Comparison of ENCODE assay signal across 8 cellular contexts in the genomic region with DNA sequence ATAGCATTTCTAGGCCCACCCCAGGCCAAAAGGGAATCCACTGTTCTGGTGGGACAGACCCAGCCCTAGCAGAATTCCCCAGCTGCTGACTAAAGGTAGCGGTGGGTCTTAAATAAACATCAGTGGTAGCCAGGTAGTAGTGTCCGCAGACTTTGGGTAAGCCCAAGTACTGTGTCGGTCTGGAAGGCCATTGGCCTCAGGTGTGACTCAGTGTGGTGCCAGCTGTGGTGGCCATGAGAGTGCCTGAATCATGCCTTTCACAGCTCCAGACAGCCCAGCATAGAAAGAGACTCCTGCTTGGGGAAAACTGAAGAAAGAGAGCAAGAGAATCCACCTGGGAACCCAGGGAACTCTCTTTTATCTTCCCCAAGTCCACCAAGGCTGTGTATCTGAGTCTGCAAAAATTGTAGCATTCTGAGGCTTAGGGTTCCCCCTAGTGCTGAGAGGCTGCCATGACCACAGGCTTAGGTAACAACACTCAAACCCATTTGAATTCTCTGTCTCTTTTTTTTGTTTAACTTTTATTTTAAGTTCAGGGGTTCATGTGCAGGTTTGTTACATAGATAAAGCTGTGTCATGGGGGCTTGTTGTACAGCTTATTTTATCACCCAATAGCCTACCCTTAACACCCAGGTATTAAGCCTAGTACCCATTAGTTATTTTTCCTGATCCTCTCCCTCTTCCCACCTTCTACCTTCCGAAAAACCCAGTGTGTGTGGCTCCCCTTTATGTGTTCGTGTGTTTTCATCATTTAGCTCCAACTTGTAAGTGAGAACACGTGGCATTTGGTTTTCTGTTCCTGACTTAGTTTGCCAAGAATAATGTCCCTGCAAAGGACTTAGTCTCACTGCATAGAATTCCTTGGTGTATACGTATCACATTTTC. TPM values are rescaled to one million over a fixed set of nuclear protein-coding genes. Genes with fewer than 3 reads are reported as not detected.
DNase-seq lines count a peak whose midpoint lies in the region; ATAC-seq and TF ChIP-seq lines count a peak whose summit lies in the region.

No MANE protein-coding gene starts in this region.

- no peaks in the 10 kb centered on the region for H3K27me3 ChIP-seq in PC-9 (ENCODE audit: insufficient read depth, low read depth)

- H3K4me3 ChIP-seq in GM12864 (ENCODE audit: low read depth, low read length) (no peak overlapping the region), PC-9 (no peak overlapping the region)

- H3F3A ChIP-seq in PC-9 (ENCODE audit: insufficient read depth, low read depth), result no peaks in the 10 kb centered on the region

- no peak overlapping the region for H2AFZ ChIP-seq in PC-9

- CTCF ChIA-PET in PC-9 (lab: Charles Lee), result interaction anchor here (0.6 kb wide), 2 partner anchors 108 to 527 kb away, joined by 4 to 13 read pairs; no protein-coding TSS in a partner anchor

- H3K27ac ChIP-seq in PC-9, result no peak overlapping the region

- H4K20me1 ChIP-seq in PC-9 (ENCODE audit: insufficient read depth), result no peaks in the 10 kb centered on the region

- H3K79me2 ChIP-seq in PC-9 (ENCODE audit: low read depth), result no peaks in the 10 kb centered on the region

- no peaks in the 10 kb centered on the region for H3K9me3 ChIP-seq in PC-9 (ENCODE audit: insufficient read depth, low read depth)

- H3K9me2 ChIP-seq in PC-9 (ENCODE audit: insufficient read depth), result no peaks in the 10 kb centered on the region

- H3K36me3 ChIP-seq in PC-9 (ENCODE audit: low read depth), result no peaks in the 10 kb centered on the region

- DNase-seq in GM12864 (ENCODE audit: low read depth), result no peak
- DNase-seq in HK-2 (ENCODE audit: unreplicated experiment), result peak; percentile 8
- DNase-seq in PC-9, result peak; percentile 56 to 74
- peak; percentile 81 for DNase-seq in activated effector memory CD4-positive, alpha-beta T cell treated with anti-CD3 and anti-CD28 coated beads, Interleukin-2, amount 50 U/mL, for 16 hours
- peak; percentile 52 for DNase-seq in glomerular visceral epithelial cell (ENCODE audit: extremely low spot score)
- DNase-seq in posterior cingulate gyrus, result peak in 8 of 10 donors; percentile 32 to 86 (median 59)
- no peak for DNase-seq in COR-L47 (lab: John Stamatoyannopoulos, UW)

- ATAC-seq in HG03095 (IDR thresholded peaks at IDR 0.05; ENCODE audit: unreplicated experiment), result no peak

- BruUV-seq in PC-9 (replicated peaks; lab: Mats Ljungman, UMichigan), result no TSS peak

- H3K4me1 ChIP-seq in PC-9 (replicated peaks; ENCODE audit: insufficient read depth), result no peaks in the 10 kb centered on the region

- intact Hi-C loops in PC-9 (cut with micrococcal nuclease; ENCODE audit: unreplicated experiment), result loop anchor here (1.0 kb wide), 3 partner anchors 86 to 241 kb away; no protein-coding TSS in a partner anchor
- intact Hi-C loops in posterior cingulate gyrus (cut with DNase I), result loop anchor here (2.0 to 5.0 kb wide), 2 partner anchors 177 to 242 kb away; no protein-coding TSS in a partner anchor

- POLR2A ChIA-PET in PC-9 (lab: Charles Lee; ENCODE audit: unreplicated experiment), result no interaction called here

- TF ChIP-seq CTCF in GM12864 (IDR thresholded peaks at IDR 0.05; ENCODE audit: low read depth, low read length, missing control alignments) (peak; percentile 90), PC-9 (conservative IDR thresholded peaks at IDR 0.05) (peak; percentile 95)

- no peak overlapping the region for H3K4me2 ChIP-seq in PC-9

RNA-seq across cellular contexts. Expression of gene CD163L1, which starts 16.7 kb away (rescaled TPM):
- total RNA-seq in PC-9 (2021), result 52.3 and 69.3 TPM in 2 replicates

RNA-seq across cellular contexts. Expression of gene CD163, which starts 43.0 kb away (rescaled TPM):
- total RNA-seq in PC-9 (2021), result not detected in 2 replicates

Comparison
In these comparisons a context has a peak if more than half of its experiments do, and no peak if none do; other contexts are left out.
1. DNase-seq: peak in HK-2 (single experiment), PC-9 (2 of 2), activated effector memory CD4-positive, alpha-beta T cell treated with anti-CD3 and anti-CD28 coated beads, Interleukin-2, amount 50 U/mL, for 16 hours (single experiment), glomerular visceral epithelial cell (single experiment) and posterior cingulate gyrus (8 of 10); none in GM12864 (single experiment) and COR-L47 (single experiment).